ENCODE assay signal across 12 cellular contexts in genomic region chr13:31947105-31947504, GRCh38.
DNase-seq lines count a peak whose midpoint lies in the region; ATAC-seq and TF ChIP-seq lines count a peak whose summit lies in the region.
"Had no signal": no experiment of that assay in that cellular context is flagged by ENCODE, and none has a peak within 500 bp of the region (broad histone marks: within the 10 kb centered on the region; RNA-seq: fewer than 3 reads in every experiment).

No MANE protein-coding gene starts in this region.

- POLR2A ChIA-PET in BJ (lab: Charles Lee): interaction anchor here (1.0 kb wide), 1 partner anchor 10 kb away, joined by 5 read pairs; no protein-coding TSS in a partner anchor
- POLR2A ChIA-PET in activated CD8-positive, alpha-beta T cell treated with anti-CD3 and anti-CD28 coated beads for 36 hours (lab: Charles Lee): interaction anchor here (0.6 kb wide), 2 partner anchors 9 to 112 kb away, joined by 3 read pairs; no protein-coding TSS in a partner anchor
- POLR2A ChIA-PET in CD4-positive, alpha-beta T cell (lab: Charles Lee): no interaction called here

- no peaks in the 10 kb centered on the region for H3K36me3 ChIP-seq in BJ (ENCODE audit: control insufficient read depth, insufficient read depth, low read length)
- H3K36me3 ChIP-seq in SK-N-MC (ENCODE audit: insufficient read depth, low read length): no peaks in the 10 kb centered on the region
- H3K36me3 ChIP-seq: BLaER1 treated with 17β-estradiol and CSF1 and Interleukin-3, amounts not matched to agents 10 nM and 100 nM had no signal

- no peak; the same call in 1 of the 2 replicates for TF ChIP-seq CTCF in BJ (IDR thresholded peaks at IDR 0.05; ENCODE audit: insufficient read depth, low read depth, low read length)
- no peak for TF ChIP-seq CTCF in activated CD8-positive, alpha-beta T cell treated with anti-CD3 and anti-CD28 coated beads for 36 hours (IDR thresholded peaks at IDR 0.05)
- no peak for TF ChIP-seq CTCF in CD4-positive, alpha-beta T cell (IDR thresholded peaks at IDR 0.05)

- H3K9ac ChIP-seq in SK-N-MC (ENCODE audit: insufficient read length): no peak overlapping the region
- H3K9ac ChIP-seq: BLaER1 treated with 17β-estradiol and CSF1 and Interleukin-3, amounts not matched to agents 10 nM and 100 nM had no signal

- H3K4me1 Mint-ChIP-seq in activated CD8-positive, alpha-beta T cell treated with anti-CD3 and anti-CD28 coated beads for 36 hours (ENCODE audit: low read depth): no peaks in the 10 kb centered on the region
- peaks cover 5% of the 10 kb centered on the region for H3K4me1 Mint-ChIP-seq in CD4-positive, alpha-beta T cell (ENCODE audit: low read depth)

- H3K4me3 ChIP-seq in BJ (ENCODE audit: low read depth, low read length) (peak overlapping the region; percentile 4), SK-N-MC (no peak overlapping the region)
- H3K4me3 ChIP-seq: BLaER1 treated with 17β-estradiol and CSF1 and Interleukin-3, amounts not matched to agents 10 nM and 100 nM had no signal

- CTCF ChIA-PET in BJ (lab: Yijun Ruan, JAX): interaction anchor here (0.7 to 4.5 kb wide), 8 partner anchors 9 to 217 kb away, joined by 3 to 19 read pairs (median 4); no protein-coding TSS in a partner anchor
- CTCF ChIA-PET in activated CD8-positive, alpha-beta T cell treated with anti-CD3 and anti-CD28 coated beads for 36 hours (lab: Charles Lee): interaction anchor here (0.6 to 0.9 kb wide), 2 partner anchors 37 kb away, joined by 3 to 4 read pairs; no protein-coding TSS in a partner anchor
- CTCF ChIA-PET in CD4-positive, alpha-beta T cell (lab: Charles Lee): no interaction called here

- peak overlapping the region; percentile 53 for H3K27ac ChIP-seq in SK-N-MC
- no peak overlapping the region for H3K27ac ChIP-seq in CD4-positive, alpha-beta T cell (ENCODE audit: low read depth, low read length)
- H3K27ac ChIP-seq: BLaER1 treated with 17β-estradiol and CSF1 and Interleukin-3, amounts not matched to agents 10 nM and 100 nM had no signal

- no peaks in the 10 kb centered on the region for H3K36me3 Mint-ChIP-seq in activated CD8-positive, alpha-beta T cell treated with anti-CD3 and anti-CD28 coated beads for 36 hours (ENCODE audit: low read depth)
- H3K36me3 Mint-ChIP-seq in CD4-positive, alpha-beta T cell (ENCODE audit: low read depth): no peaks in the 10 kb centered on the region

- no peaks in the 10 kb centered on the region for H3K27me3 Mint-ChIP-seq in activated CD8-positive, alpha-beta T cell treated with anti-CD3 and anti-CD28 coated beads for 36 hours
- no peaks in the 10 kb centered on the region for H3K27me3 Mint-ChIP-seq in CD4-positive, alpha-beta T cell

- no peak overlapping the region for H3K27ac Mint-ChIP-seq in activated CD8-positive, alpha-beta T cell treated with anti-CD3 and anti-CD28 coated beads for 36 hours
- no peak overlapping the region for H3K27ac Mint-ChIP-seq in CD4-positive, alpha-beta T cell
- H3K27ac Mint-ChIP-seq: IgD-negative memory B cell had no signal

- no peaks in the 10 kb centered on the region for H3K9me3 ChIP-seq in SK-N-MC (ENCODE audit: low read depth, low read length)
- H3K9me3 ChIP-seq in CD4-positive, alpha-beta T cell (ENCODE audit: control insufficient read depth, low read length): no peaks in the 10 kb centered on the region
- H3K9me3 ChIP-seq: BLaER1 treated with 17β-estradiol and CSF1 and Interleukin-3, amounts not matched to agents 10 nM and 100 nM had no signal

- ATAC-seq in left lobe of liver: peak; percentile 52
- ATAC-seq in activated CD8-positive, alpha-beta T cell treated with anti-CD3 and anti-CD28 coated beads for 36 hours: no peak
- ATAC-seq in CD4-positive, alpha-beta T cell (ENCODE audit: poor library complexity): no peak
- ATAC-seq: Right ventricle myocardium inferior had no signal

- H3K9me3 Mint-ChIP-seq in activated CD8-positive, alpha-beta T cell treated with anti-CD3 and anti-CD28 coated beads for 36 hours: no peaks in the 10 kb centered on the region
- no peaks in the 10 kb centered on the region for H3K9me3 Mint-ChIP-seq in CD4-positive, alpha-beta T cell
- H3K9me3 Mint-ChIP-seq: IgD-negative memory B cell had no signal

- DNase-seq in BJ (ENCODE audit: low read depth) (no peak), HT-29 (ENCODE audit: low spot score) (peak; percentile 91), SK-N-MC (ENCODE audit: low read depth, low spot score) (no peak), left lobe of liver (ENCODE audit: low spot score) (no peak), hippocampal formation (lab: John Stamatoyannopoulos, UW) (no peak)
- no peak for DNase-seq in activated CD8-positive, alpha-beta T cell treated with anti-CD3 and anti-CD28 coated beads for 36 hours
- no peak for DNase-seq in activated CD4-positive, alpha-beta T cell treated with anti-CD3 and anti-CD28 coated beads, Interleukin-2, amount 50 U/mL, for 4 hours
- no peak for DNase-seq in CD4-positive, alpha-beta T cell
- DNase-seq: activated T-cell treated with anti-CD3 and anti-CD28 coated beads, Interleukin-2, amount 50 U/mL, for 1 hour had no signal

- no peaks in the 10 kb centered on the region for H3K27me3 ChIP-seq in BJ (ENCODE audit: control insufficient read depth, insufficient read depth, low read length)
- no peaks in the 10 kb centered on the region for H3K27me3 ChIP-seq in CD4-positive, alpha-beta T cell (ENCODE audit: control insufficient read depth, insufficient read depth, low read length)
- H3K27me3 ChIP-seq: BLaER1 treated with 17β-estradiol and CSF1 and Interleukin-3, amounts not matched to agents 10 nM and 100 nM had no signal

- H3K4me3 Mint-ChIP-seq in activated CD8-positive, alpha-beta T cell treated with anti-CD3 and anti-CD28 coated beads for 36 hours: no peak overlapping the region
- no peak overlapping the region for H3K4me3 Mint-ChIP-seq in CD4-positive, alpha-beta T cell
- H3K4me3 Mint-ChIP-seq: IgD-negative memory B cell had no signal

- intact Hi-C loops in activated CD8-positive, alpha-beta T cell treated with anti-CD3 and anti-CD28 coated beads for 36 hours (cut with micrococcal nuclease): no loop called here
- intact Hi-C loops in CD4-positive, alpha-beta T cell (cut with DNase I, micrococcal nuclease): no loop called here
